In genomic region chr2:25168256-25169072, GRCh38 we compare ENCODE assay signal across 9 cellular contexts. TPM values are rescaled to one million over a fixed set of nuclear protein-coding genes. Genes with fewer than 3 reads are reported as not detected.
DNase-seq lines count a peak whose midpoint lies in the region; ATAC-seq lines count a peak whose summit lies in the region.
"Had no signal": no experiment of that assay in that cellular context is flagged by ENCODE, and none has a peak within 500 bp of the region (broad histone marks: within the 10 kb centered on the region; RNA-seq: fewer than 3 reads in every experiment).

POMC (minus strand) TSS chr2:25168580; CDS start chr2:25164772, 3,808 bp downstream.

- no peaks in the 10 kb centered on the region for H3K9me3 ChIP-seq in trophoblast cell (ENCODE audit: insufficient read depth, low read depth, low read length)
- H3K9me3 ChIP-seq: neutrophil had no signal

- WGBS in trophoblast cell (ENCODE audit: extremely low coverage, insufficient coverage, insufficient read length), result no CpG with 5 or more reads among the region's 75 CpGs

- no peak within 1 kb of the TSS for H4K91ac ChIP-seq in trophoblast cell (ENCODE audit: low read depth, low read length)

- peaks cover 22% of the 10 kb centered on the region for H3K27me3 ChIP-seq in trophoblast cell (ENCODE audit: insufficient read depth, low read length)

- H2BK120ac ChIP-seq in trophoblast cell (ENCODE audit: insufficient read depth, low read length, poor library complexity), result no peak within 1 kb of the TSS

- peak within 1 kb of the TSS; percentile 63 for H3K4me3 ChIP-seq in trophoblast cell (ENCODE audit: low read depth, low read length)

- H2BK12ac ChIP-seq in trophoblast cell (ENCODE audit: low read length), result no peak within 1 kb of the TSS

- H4K8ac ChIP-seq in trophoblast cell (ENCODE audit: low read depth, low read length), result no peak within 1 kb of the TSS

- H3K14ac ChIP-seq in trophoblast cell (ENCODE audit: low read length), result no peak within 1 kb of the TSS

- no peak within 1 kb of the TSS for H3K4ac ChIP-seq in trophoblast cell (ENCODE audit: low read depth, low read length)

- H3K4me2 ChIP-seq in trophoblast cell (ENCODE audit: low read length), result peak within 1 kb of the TSS; percentile 81

- DNase-seq in DMS79 (lab: John Stamatoyannopoulos, UW) (peak; percentile 33), M059J (ENCODE audit: low read depth) (peak; percentile 24), Right ventricle myocardium superior (no peak), trophoblast cell (peak; percentile 29 to 60), C1 segment of cervical spinal cord (lab: John Stamatoyannopoulos, UW) (no peak), hypothalamus (lab: John Stamatoyannopoulos, UW) (no peak)
- DNase-seq in activated effector memory CD4-positive, alpha-beta T cell treated with Interleukin-2 at 50 U/mL for 16 hours, result peak; percentile 6

- H2BK5ac ChIP-seq in trophoblast cell (ENCODE audit: low read depth, low read length, poor library complexity), result no peak within 1 kb of the TSS

- no peaks in the 10 kb centered on the region for H3K79me1 ChIP-seq in trophoblast cell (ENCODE audit: low read length)

- H3K9ac ChIP-seq in trophoblast cell (ENCODE audit: low read length), result no peak within 1 kb of the TSS

- no peak within 1 kb of the TSS for H2AK5ac ChIP-seq in trophoblast cell (ENCODE audit: low read length)

- no peak within 1 kb of the TSS for H4K12ac ChIP-seq in trophoblast cell (ENCODE audit: low read depth, low read length)

- peak within 1 kb of the TSS; percentile 81 for H2AFZ ChIP-seq in trophoblast cell (ENCODE audit: insufficient read depth, low read length, poor library complexity)

- ATAC-seq in Right ventricle myocardium superior (ENCODE audit: poor library complexity), result peak; percentile 72
- no peak for ATAC-seq in GM21528 (IDR thresholded peaks at IDR 0.05; ENCODE audit: low FRiP score, unreplicated experiment)

- H3K4me1 ChIP-seq in trophoblast cell (ENCODE audit: control insufficient read depth in 1 of 2, insufficient read depth in 2 of 2, low read length in 2 of 2), result peaks cover 2 to 3% of the 10 kb centered on the region in 2 experiments

- H3K18ac ChIP-seq in trophoblast cell (ENCODE audit: low read length), result no peak within 1 kb of the TSS

- intact Hi-C loops in Right ventricle myocardium superior (cut with DNase I), result no loop called here

- H3K27ac ChIP-seq in trophoblast cell (ENCODE audit: low read depth, low read length), result no peak within 1 kb of the TSS
- H3K27ac ChIP-seq: neutrophil had no signal

- H3K79me2 ChIP-seq in trophoblast cell (ENCODE audit: control insufficient read depth, insufficient read depth, low read length, poor library complexity), result no peaks in the 10 kb centered on the region

- no peaks in the 10 kb centered on the region for H3K36me3 ChIP-seq in trophoblast cell (ENCODE audit: control insufficient read depth in 1 of 2, insufficient read depth in 2 of 2, low read length in 2 of 2)
- H3K36me3 ChIP-seq: neutrophil had no signal

- no peak within 1 kb of the TSS for H3K23ac ChIP-seq in trophoblast cell (ENCODE audit: low read length)

RNA-seq across cellular contexts. Expression of gene POMC, which starts in this region (rescaled TPM):
- total RNA-seq in M059J (2014; rRNA removed; shearing (Covaris generic)), result not detected in 2 replicates
- total RNA-seq in Right ventricle myocardium superior, result 9.2 TPM
- polyA plus RNA-seq in trophoblast cell (2013), result 1.0 TPM in 2 replicates

Comparison
In these comparisons a context has a peak if more than half of its experiments do, and no peak if none do; other contexts are left out.
1. RNA of gene POMC (total RNA-seq): 9.2 TPM in Right ventricle myocardium superior (single experiment); not detected in M059J; every median in the first group is over 10 times any median in the second.
2. Peak in DNase-seq in M059J; RNA of the gene not detected or under 1 TPM.
3. DNase-seq: peak in DMS79 (single experiment), activated effector memory CD4-positive, alpha-beta T cell treated with Interleukin-2 at 50 U/mL for 16 hours (single experiment) and trophoblast cell (2 of 2); none in Right ventricle myocardium superior (single experiment), C1 segment of cervical spinal cord (0 of 14) and hypothalamus (0 of 51).